In the genomic region with DNA sequence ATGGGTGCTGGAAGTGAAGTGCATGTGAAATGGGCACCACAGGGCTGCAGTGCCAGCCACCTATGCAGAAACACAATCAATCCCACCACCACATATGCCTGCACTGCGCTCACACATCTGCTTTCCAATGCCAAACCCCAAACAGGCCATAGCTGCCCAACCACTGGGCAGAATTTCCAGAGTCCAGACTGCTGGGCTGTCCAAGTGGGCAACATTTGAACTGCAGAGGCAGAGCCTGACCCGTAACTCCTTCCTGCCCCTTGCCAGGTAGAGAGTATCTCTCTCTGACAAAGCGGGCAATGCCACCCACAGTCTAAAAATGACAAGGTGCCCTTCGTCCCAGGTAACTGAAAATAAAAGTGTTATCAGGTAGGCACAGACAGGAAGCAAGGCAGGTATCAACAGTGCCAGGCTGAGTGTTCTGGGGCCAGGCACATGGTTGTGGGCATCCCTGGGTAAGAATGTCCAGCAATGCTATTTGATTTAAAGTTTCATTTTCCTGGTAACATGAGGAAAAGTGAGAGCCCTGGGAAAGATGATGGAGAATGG, we compare ENCODE assay signal across 30 cellular contexts.
"Had no signal": no experiment of that assay in that cellular context is flagged by ENCODE, and none has a peak within 500 bp of the region (broad histone marks: within the 10 kb centered on the region; RNA-seq: fewer than 3 reads in every experiment).

No MANE protein-coding gene starts in this region.

- H3K4me1 Mint-ChIP-seq: activated CD4-positive, alpha-beta memory T cell treated with anti-CD3 and anti-CD28 coated beads, Interleukin-2, amount 10 ng/mL, durations not matched to agents 7 days and 5 days; activated CD4-positive, alpha-beta T cell treated with anti-CD3 and anti-CD28 coated beads, Interleukin-2, amount 10 ng/mL, durations not matched to agents 7 days and 5 days; activated naive CD4-positive, alpha-beta T cell treated with anti-CD3 and anti-CD28 coated beads, Interleukin-2, amount 10 ng/mL, durations not matched to agents 7 days and 5 days; activated naive CD8-positive, alpha-beta T cell treated with anti-CD3 and anti-CD28 coated beads, Interleukin-2, amount 10 ng/mL, durations not matched to agents 7 days and 5 days; brain; T-helper 17 cell had no signal

- H3K27me3 ChIP-seq: ascending aorta, cardiac muscle cell, colonic mucosa had no signal

- H3K27me3 Mint-ChIP-seq: activated CD4-positive, alpha-beta memory T cell treated with anti-CD3 and anti-CD28 coated beads, Interleukin-2, amount 10 ng/mL, durations not matched to agents 7 days and 5 days; activated CD4-positive, alpha-beta T cell treated with anti-CD3 and anti-CD28 coated beads, Interleukin-2, amount 10 ng/mL, durations not matched to agents 7 days and 5 days; activated naive CD4-positive, alpha-beta T cell treated with anti-CD3 and anti-CD28 coated beads, Interleukin-2, amount 10 ng/mL, durations not matched to agents 7 days and 5 days; activated naive CD8-positive, alpha-beta T cell treated with anti-CD3 and anti-CD28 coated beads, Interleukin-2, amount 10 ng/mL, durations not matched to agents 7 days and 5 days; activated T-cell treated with anti-CD3 and anti-CD28 coated beads, Interleukin-2, amount 50 U/mL, for 24 hours; T-helper 17 cell had no signal

- H3K4me1 ChIP-seq: ascending aorta, breast epithelium, colonic mucosa, esophagus squamous epithelium, gastroesophageal sphincter had no signal

- H3K9me3 Mint-ChIP-seq: activated CD4-positive, alpha-beta T cell treated with anti-CD3 and anti-CD28 coated beads, Interleukin-2, amount 10 ng/mL, durations not matched to agents 7 days and 5 days; activated naive CD8-positive, alpha-beta T cell treated with anti-CD3 and anti-CD28 coated beads, Interleukin-2, amount 10 ng/mL, durations not matched to agents 7 days and 5 days; brain; WTC11 had no signal

- H3K36me3 ChIP-seq: ascending aorta, breast epithelium, cardiac muscle cell, colonic mucosa, esophagus squamous epithelium, gastroesophageal sphincter had no signal

- H3K27ac Mint-ChIP-seq: activated CD4-positive, alpha-beta memory T cell treated with anti-CD3 and anti-CD28 coated beads, Interleukin-2, amount 10 ng/mL, durations not matched to agents 7 days and 5 days; activated CD4-positive, alpha-beta T cell treated with anti-CD3 and anti-CD28 coated beads, Interleukin-2, amount 10 ng/mL, durations not matched to agents 7 days and 5 days; activated naive CD4-positive, alpha-beta T cell treated with anti-CD3 and anti-CD28 coated beads, Interleukin-2, amount 10 ng/mL, durations not matched to agents 7 days and 5 days; activated naive CD8-positive, alpha-beta T cell treated with anti-CD3 and anti-CD28 coated beads, Interleukin-2, amount 10 ng/mL, durations not matched to agents 7 days and 5 days; activated T-cell treated with anti-CD3 and anti-CD28 coated beads, Interleukin-2, amount 50 U/mL, for 24 hours; activated T-cell treated with anti-CD3 and anti-CD28 coated beads, Interleukin-2, amount 50 U/mL, for 72 hours; brain; T-helper 17 cell; WTC11 had no signal

- H3K9me3 ChIP-seq: ascending aorta, breast epithelium, colonic mucosa, esophagus squamous epithelium, gastroesophageal sphincter had no signal

- H3K4me3 Mint-ChIP-seq: activated CD4-positive, alpha-beta memory T cell treated with anti-CD3 and anti-CD28 coated beads, Interleukin-2, amount 10 ng/mL, durations not matched to agents 7 days and 5 days; activated CD4-positive, alpha-beta T cell treated with anti-CD3 and anti-CD28 coated beads, Interleukin-2, amount 10 ng/mL, durations not matched to agents 7 days and 5 days; activated naive CD4-positive, alpha-beta T cell treated with anti-CD3 and anti-CD28 coated beads, Interleukin-2, amount 10 ng/mL, durations not matched to agents 7 days and 5 days; activated naive CD8-positive, alpha-beta T cell treated with anti-CD3 and anti-CD28 coated beads, Interleukin-2, amount 10 ng/mL, durations not matched to agents 7 days and 5 days; activated T-cell treated with anti-CD3 and anti-CD28 coated beads, Interleukin-2, amount 50 U/mL, for 24 hours; activated T-cell treated with anti-CD3 and anti-CD28 coated beads, Interleukin-2, amount 50 U/mL, for 72 hours; brain; T-helper 17 cell; WTC11 had no signal

- H3K36me3 Mint-ChIP-seq: activated naive CD4-positive, alpha-beta T cell treated with anti-CD3 and anti-CD28 coated beads, Interleukin-2, amount 10 ng/mL, durations not matched to agents 7 days and 5 days; activated naive CD8-positive, alpha-beta T cell treated with anti-CD3 and anti-CD28 coated beads, Interleukin-2, amount 10 ng/mL, durations not matched to agents 7 days and 5 days; brain; WTC11 had no signal

- H3K4me3 ChIP-seq: ascending aorta, breast epithelium, cardiac muscle cell, colonic mucosa, esophagus squamous epithelium, gastroesophageal sphincter had no signal

- DNase-seq: activated CD4-positive, alpha-beta memory T cell treated with anti-CD3 and anti-CD28 coated beads, Interleukin-2, amount 10 ng/mL, durations not matched to agents 7 days and 5 days; activated CD4-positive, alpha-beta T cell treated with anti-CD3 and anti-CD28 coated beads for 1 hour; activated CD4-positive, alpha-beta T cell treated with anti-CD3 and anti-CD28 coated beads for 4 hours; activated CD4-positive, alpha-beta T cell treated with anti-CD3 and anti-CD28 coated beads, Interleukin-2, amount 10 ng/mL, durations not matched to agents 7 days and 5 days; activated CD4-positive, alpha-beta T cell treated with anti-CD3 and anti-CD28 coated beads, Interleukin-2, amount 50 U/mL, for 4 hours; activated CD8-positive, alpha-beta memory T cell treated with anti-CD3 and anti-CD28 coated beads, Interleukin-2, amount 50 U/mL, for 48 hours; activated gamma-delta T cell; activated naive CD4-positive, alpha-beta T cell; activated naive CD4-positive, alpha-beta T cell treated with anti-CD3 and anti-CD28 coated beads, Interleukin-2, amount 10 ng/mL, durations not matched to agents 7 days and 5 days; activated naive CD8-positive, alpha-beta T cell treated with anti-CD3 and anti-CD28 coated beads, Interleukin-2, amount 10 ng/mL, durations not matched to agents 7 days and 5 days; activated T-cell treated with anti-CD3 and anti-CD28 coated beads for 4 hours; activated T-cell treated with anti-CD3 and anti-CD28 coated beads, Interleukin-2, amount 50 U/mL, for 24 hours; activated T-cell treated with anti-CD3 and anti-CD28 coated beads, Interleukin-2, amount 50 U/mL, for 72 hours; central memory CD4-positive, alpha-beta T cell; cerebellar nuclear complex; colonic mucosa; effector CD8-positive, alpha-beta T cell; esophagus squamous epithelium; foreskin melanocyte; head of caudate nucleus; T-helper 1 cell; T-helper 17 cell had no signal

- ATAC-seq: activated naive CD4-positive, alpha-beta T cell treated with anti-CD3 and anti-CD28 coated beads, Interleukin-2, amount 50 U/mL, for 72 hours; activated T-cell treated with anti-CD3 and anti-CD28 coated beads, Interleukin-2, amount 50 U/mL, for 72 hours; gastroesophageal sphincter; T-helper 17 cell; WTC11 had no signal

- H3K27ac ChIP-seq: ascending aorta, breast epithelium, cardiac muscle cell, colonic mucosa, esophagus squamous epithelium, gastroesophageal sphincter, VCaP had no signal
